Comparison of ENCODE assay signal across 1 cellular context in genomic region chr12:48961331-48961730, GRCh38.
TF ChIP-seq lines count a peak whose summit lies in the region.

No MANE protein-coding gene starts in this region.

TF ChIP-seq in HepG2, 621 proteins besides CTCF, POLR2A, EP300 and RAD21:
- TF ChIP-seq PAX8 (CRISPR knock-in tag; IDR thresholded peaks at IDR 0.05; ENCODE audit: borderline replicate concordance) (no peak), HNRNPH1 (optimal IDR thresholded peaks at IDR 0.05; ENCODE audit: low read depth, low read length) (no peak), ZFAT (CRISPR knock-in tag; conservative IDR thresholded peaks at IDR 0.05) (no peak), SCMH1 (CRISPR knock-in tag; IDR thresholded peaks at IDR 0.05; ENCODE audit: borderline replicate concordance) (no peak)
